In the genomic region with DNA sequence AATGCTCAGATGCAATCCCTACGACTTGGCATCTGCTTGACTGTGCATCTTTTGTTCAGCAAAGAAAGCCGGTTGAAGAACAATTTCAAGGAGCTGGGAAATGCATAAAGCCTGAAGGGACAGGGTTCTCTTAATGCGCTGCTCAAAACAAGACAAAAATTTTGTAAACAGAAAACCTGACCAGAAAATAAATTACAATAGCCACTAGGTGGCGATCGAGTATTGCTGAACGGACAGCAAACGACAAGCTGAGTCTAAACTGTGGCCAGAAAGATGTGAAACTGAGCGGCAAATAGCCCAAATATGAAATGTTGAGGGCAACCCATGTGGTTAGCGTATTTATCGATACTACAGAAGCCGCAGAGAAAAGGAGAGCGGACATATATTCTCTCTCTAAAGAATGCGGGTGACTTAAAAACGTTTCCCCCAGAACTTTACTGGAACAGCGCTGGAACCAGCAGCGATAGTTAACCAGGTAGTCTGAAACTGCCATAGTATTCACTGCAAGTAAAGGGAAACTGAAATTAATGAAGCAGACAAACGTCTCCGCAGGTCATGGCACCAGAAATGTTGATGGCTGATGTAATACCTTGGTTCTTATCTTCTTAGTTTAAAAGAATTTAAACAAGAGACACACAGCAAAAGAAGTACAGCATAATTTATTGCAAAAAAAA, we compare ENCODE assay signal across 10 cellular contexts. TPM values are rescaled to one million over a fixed set of nuclear protein-coding genes. Genes with fewer than 3 reads are reported as not detected.
DNase-seq lines count a peak whose midpoint lies in the region; ATAC-seq and TF ChIP-seq lines count a peak whose summit lies in the region.
"Not testable (repeated sequence)": the region's sequence is repeated elsewhere in the genome, so short reads cannot be mapped to it uniquely, and the experiment has no call there.
"Had no signal": no experiment of that assay in that cellular context is flagged by ENCODE, and none has a peak within 500 bp of the region (broad histone marks: within the 10 kb centered on the region; RNA-seq: fewer than 3 reads in every experiment).

No MANE protein-coding gene starts in this region.

- POLR2A ChIA-PET in CD8-positive, alpha-beta T cell (lab: Charles Lee) = not testable (repeated sequence)

- not testable (repeated sequence) for H3K4me3 Mint-ChIP-seq in CD8-positive, alpha-beta T cell; activated T-cell treated with anti-CD3 and anti-CD28 coated beads, Interleukin-2, amount 50 U/mL, for 4 hours; endothelial cell (ENCODE audit: unreplicated experiment); neural crest cell

- H3K36me3 ChIP-seq in CD8-positive, alpha-beta T cell (ENCODE audit: insufficient read depth, low read length) = not testable (repeated sequence)

- TF ChIP-seq EP300 in Ishikawa (IDR thresholded peaks at IDR 0.05; ENCODE audit: borderline replicate concordance) = not testable (repeated sequence)

- H3K4me1 Mint-ChIP-seq in CD8-positive, alpha-beta T cell (ENCODE audit: low read depth); activated T-cell treated with anti-CD3 and anti-CD28 coated beads, Interleukin-2, amount 50 U/mL, for 4 hours (ENCODE audit: low read depth); endothelial cell (ENCODE audit: unreplicated experiment); neural crest cell: not testable (repeated sequence)

- not testable (repeated sequence) for H3K27me3 ChIP-seq in CD8-positive, alpha-beta T cell (ENCODE audit: insufficient read depth, low read length)

- H3K4me1 ChIP-seq in CD8-positive, alpha-beta T cell (ENCODE audit: insufficient read depth, low read length) = not testable (repeated sequence)

- H3K27ac Mint-ChIP-seq in CD8-positive, alpha-beta T cell; endothelial cell (ENCODE audit: unreplicated experiment); neural crest cell (ENCODE audit: unreplicated experiment): not testable (repeated sequence)

- intact Hi-C loops in CD8-positive, alpha-beta T cell (cut with DNase I, micrococcal nuclease) = not testable (repeated sequence)

- peak; percentile 48 for TF ChIP-seq CTCF in CD8-positive, alpha-beta T cell (IDR thresholded peaks at IDR 0.05)
- peak; percentile 41 for TF ChIP-seq CTCF in endothelial cell (IDR thresholded peaks at IDR 0.05; ENCODE audit: unreplicated experiment)
- peak; percentile 60 for TF ChIP-seq CTCF in neural crest cell (conservative IDR thresholded peaks at IDR 0.05)

- not testable (repeated sequence) for H3K4me3 ChIP-seq in CD8-positive, alpha-beta T cell (ENCODE audit: low read depth, low read length)

- H3K27me3 Mint-ChIP-seq in CD8-positive, alpha-beta T cell (ENCODE audit: low read depth); activated T-cell treated with anti-CD3 and anti-CD28 coated beads, Interleukin-2, amount 50 U/mL, for 4 hours (ENCODE audit: low read depth); endothelial cell (ENCODE audit: unreplicated experiment); neural crest cell (ENCODE audit: low read depth): not testable (repeated sequence)

- ATAC-seq in CD8-positive, alpha-beta T cell = peak; percentile 34
- peak; percentile 84 for ATAC-seq in GM19025 (IDR thresholded peaks at IDR 0.05; ENCODE audit: low read depth, unreplicated experiment)
- peak; percentile 86 for ATAC-seq in GM21723 (IDR thresholded peaks at IDR 0.05; ENCODE audit: unreplicated experiment)
- peak; percentile 77 for ATAC-seq in HG02943 (IDR thresholded peaks at IDR 0.05; ENCODE audit: low read depth, unreplicated experiment)
- ATAC-seq in activated T-cell treated with anti-CD3 and anti-CD28 coated beads, Interleukin-2, amount 50 U/mL, for 4 hours = peak; percentile 56 to 57

- CTCF ChIA-PET in CD8-positive, alpha-beta T cell (lab: Charles Lee) = not testable (repeated sequence)

- not testable (repeated sequence) for H3K36me3 Mint-ChIP-seq in CD8-positive, alpha-beta T cell; activated T-cell treated with anti-CD3 and anti-CD28 coated beads, Interleukin-2, amount 50 U/mL, for 4 hours (ENCODE audit: insufficient read depth); endothelial cell (ENCODE audit: low read depth, unreplicated experiment); neural crest cell (ENCODE audit: low read depth)

- H3K27ac ChIP-seq in CD8-positive, alpha-beta T cell (ENCODE audit: low read depth, low read length) = not testable (repeated sequence)

- TF ChIP-seq RAD21 in Ishikawa (IDR thresholded peaks at IDR 0.05; ENCODE audit: low read depth) = peak; percentile 51

- not testable (repeated sequence) for H3K9me3 Mint-ChIP-seq in CD8-positive, alpha-beta T cell; activated T-cell treated with anti-CD3 and anti-CD28 coated beads, Interleukin-2, amount 50 U/mL, for 4 hours; endothelial cell (ENCODE audit: unreplicated experiment); neural crest cell

- DNase-seq in CD8-positive, alpha-beta T cell; activated T-cell treated with anti-CD3 and anti-CD28 coated beads, Interleukin-2, amount 50 U/mL, for 4 hours; endothelial cell (ENCODE audit: low spot score); neural crest cell (ENCODE audit: low read depth, low spot score): not testable (repeated sequence)

- H3K9me3 ChIP-seq in CD8-positive, alpha-beta T cell (ENCODE audit: low read length) = not testable (repeated sequence)

RNA-seq across cellular contexts. Expression of a gene that starts 20.6 kb away (rescaled TPM):
- total RNA-seq in CD8-positive, alpha-beta T cell = not detected
- total RNA-seq in activated T-cell treated with anti-CD3 and anti-CD28 coated beads, Interleukin-2, amount 50 U/mL, for 4 hours = under 1 TPM in 1 of 3 donors, not detected in 2; 0.30 TPM
- total RNA-seq in endothelial cell (ENCODE audit: unreplicated experiment) (0.13 TPM), neural crest cell (not detected in 2 replicates)
- total RNA-seq: kidney epithelial cell, urinary bladder had no signal

Comparison
In these comparisons a context has a peak if more than half of its experiments do, and no peak if none do; other contexts are left out.
1. ATAC-seq: peak in every context shown above with its lines; median percentile 86 in GM21723; 84 in GM19025; 77 in HG02943; 56 in activated T-cell treated with anti-CD3 and anti-CD28 coated beads, Interleukin-2, amount 50 U/mL, for 4 hours; 34 in CD8-positive, alpha-beta T cell.